Comparison of ENCODE assay signal across 1 cellular context in genomic region chr15:79948095-79948695, GRCh38.
TF ChIP-seq lines count a peak whose summit lies in the region.

No MANE protein-coding gene starts in this region.

TF ChIP-seq in HepG2, 621 proteins besides CTCF, POLR2A, EP300 and RAD21:
- no peak for TF ChIP-seq MXD4 (CRISPR knock-in tag; IDR thresholded peaks at IDR 0.05)
- TF ChIP-seq DNMT3B (CRISPR knock-in tag; conservative IDR thresholded peaks at IDR 0.05), result no peak
- no peak for TF ChIP-seq EZH2 (conservative IDR thresholded peaks at IDR 0.05; ENCODE audit: low read depth, low read length)
- no peak for TF ChIP-seq HDAC1 (CRISPR knock-in tag; IDR thresholded peaks at IDR 0.05)
- TF ChIP-seq RBAK (CRISPR knock-in tag; IDR thresholded peaks at IDR 0.05), result no peak
- TF ChIP-seq ZSCAN22 (CRISPR knock-in tag; IDR thresholded peaks at IDR 0.05), result no peak
- TF ChIP-seq HINFP (CRISPR knock-in tag; IDR thresholded peaks at IDR 0.05; ENCODE audit: low read depth), result no peak
- no peak for TF ChIP-seq ZNF143 (CRISPR knock-in tag; IDR thresholded peaks at IDR 0.05)
- TF ChIP-seq NFRKB (IDR thresholded peaks at IDR 0.05), result no peak
- TF ChIP-seq STAG1 (CRISPR knock-in tag; IDR thresholded peaks at IDR 0.05), result no peak
- TF ChIP-seq HOXA5 (CRISPR knock-in tag; IDR thresholded peaks at IDR 0.05), result no peak
- no peak for TF ChIP-seq AKAP8 (CRISPR knock-in tag; IDR thresholded peaks at IDR 0.05)
- TF ChIP-seq CEBPG (CRISPR knock-in tag; IDR thresholded peaks at IDR 0.05), result no peak
- TF ChIP-seq ARID2 (CRISPR knock-in tag; IDR thresholded peaks at IDR 0.05; ENCODE audit: borderline replicate concordance), result no peak
- 0 out of 2 replicates have a peak, but pooled peaks have one; percentile 16 for TF ChIP-seq ARID3A (IDR thresholded peaks at IDR 0.05; ENCODE audit: low read depth, low read length)
- no peak for TF ChIP-seq ZNF460 (CRISPR knock-in tag; IDR thresholded peaks at IDR 0.05; ENCODE audit: borderline replicate concordance)
- no peak for TF ChIP-seq ZFP91 (CRISPR knock-in tag; IDR thresholded peaks at IDR 0.05; ENCODE audit: borderline replicate concordance)
- no peak for TF ChIP-seq ZNF414 (CRISPR knock-in tag; IDR thresholded peaks at IDR 0.05)
- peak; percentile 59 for TF ChIP-seq MAFF (IDR thresholded peaks at IDR 0.05; ENCODE audit: low read depth, low read length)
- no peak for TF ChIP-seq RELA (CRISPR knock-in tag; IDR thresholded peaks at IDR 0.05)
- peak; percentile 32 to 65; a peak in 2 of 4 replicates for TF ChIP-seq MAFK (conservative IDR thresholded peaks at IDR 0.05 in 1 of 2, IDR thresholded peaks at IDR 0.05 in 1 of 2; ENCODE audit: low read length in 2 of 2)
- TF ChIP-seq ZNF282 (IDR thresholded peaks at IDR 0.05; ENCODE audit: partially characterized antibody), result no peak
- peak; percentile 82 for TF ChIP-seq MAFG (CRISPR knock-in tag; IDR thresholded peaks at IDR 0.05)
- no peak for TF ChIP-seq PLRG1 (conservative IDR thresholded peaks at IDR 0.05)
- TF ChIP-seq KMT2B (CRISPR knock-in tag; IDR thresholded peaks at IDR 0.05), result no peak
- no peak for TF ChIP-seq ARNT2 (CRISPR knock-in tag; IDR thresholded peaks at IDR 0.05; ENCODE audit: low read depth)
- TF ChIP-seq ZNF7 (CRISPR knock-in tag; IDR thresholded peaks at IDR 0.05), result no peak
- TF ChIP-seq ZFX (CRISPR knock-in tag; IDR thresholded peaks at IDR 0.05; ENCODE audit: low read depth), result peak; percentile 24; the same call in 1 of the 2 replicates
- no peak for TF ChIP-seq ZNF605 (CRISPR knock-in tag; IDR thresholded peaks at IDR 0.05)
- TF ChIP-seq ZNF484 (CRISPR knock-in tag; IDR thresholded peaks at IDR 0.05; ENCODE audit: borderline replicate concordance, low read depth), result no peak
- TF ChIP-seq NFE2L2 (IDR thresholded peaks at IDR 0.05; ENCODE audit: low read length), result no peak; the same call in 1 of the 2 replicates
- TF ChIP-seq ATF7 (IDR thresholded peaks at IDR 0.05), result no peak
- TF ChIP-seq ATF7 (CRISPR knock-in tag; IDR thresholded peaks at IDR 0.05), result no peak
- TF ChIP-seq FOXA3 (CRISPR knock-in tag; IDR thresholded peaks at IDR 0.05), result no peak
- no peak for TF ChIP-seq ZNF691 (CRISPR knock-in tag; IDR thresholded peaks at IDR 0.05; ENCODE audit: borderline replicate concordance, low read depth)
- TF ChIP-seq ARNT (IDR thresholded peaks at IDR 0.05), result no peak
- no peak for TF ChIP-seq POGK (CRISPR knock-in tag; conservative IDR thresholded peaks at IDR 0.05)
- TF ChIP-seq SNAPC5 (CRISPR knock-in tag; IDR thresholded peaks at IDR 0.05; ENCODE audit: borderline replicate concordance), result no peak
- no peak for TF ChIP-seq THAP11 (CRISPR knock-in tag; IDR thresholded peaks at IDR 0.05)
- TF ChIP-seq ZNF780A (CRISPR knock-in tag; IDR thresholded peaks at IDR 0.05), result no peak
